11 cellular contexts compared by ENCODE assay signal in genomic region chr10:132964707-132965410, GRCh38. TPM values are rescaled to one million over a fixed set of nuclear protein-coding genes. Genes with fewer than 3 reads are reported as not detected.
A peak's percentile ranks its signal among the peaks of the same experiment; 100 is the strongest.
DNase-seq lines count a peak whose midpoint lies in the region; ATAC-seq, FAIRE-seq and TF ChIP-seq lines count a peak whose summit lies in the region.
"Not testable (repeated sequence)": the region's sequence is repeated elsewhere in the genome, so short reads cannot be mapped to it uniquely, and the experiment has no call there.
"Had no signal": no experiment of that assay in that cellular context is flagged by ENCODE, and none has a peak within 500 bp of the region (broad histone marks: within the 10 kb centered on the region; RNA-seq: fewer than 3 reads in every experiment).

No MANE protein-coding gene starts in this region.

- H3K27ac ChIP-seq in K562 (ENCODE audit: extremely low read depth, low read depth, low read length); foreskin keratinocyte: not testable (repeated sequence)
- peak overlapping the region; percentile 86 for H3K27ac ChIP-seq in parathyroid adenoma

- not testable (repeated sequence) for H3K9me3 ChIP-seq in K562 (replicated peaks; ENCODE audit: control insufficient read depth, insufficient read depth, low read depth, low read length); parathyroid adenoma (ENCODE audit: control insufficient read depth, low read length)

- not testable (repeated sequence) for H3K27ac Mint-ChIP-seq in activated CD4-positive, alpha-beta memory T cell treated with anti-CD3 and anti-CD28 coated beads for 36 hours

- FAIRE-seq in K562 (lab: Jason Lieb, UNC) = not testable (repeated sequence)
- peak; percentile 92 for FAIRE-seq in urothelium cell line (lab: Jason Lieb, UNC)

- not testable (repeated sequence) for H3K4me3 ChIP-seq in K562; parathyroid adenoma (ENCODE audit: low read depth, low read length)

- not testable (repeated sequence) for TF ChIP-seq CTCF in K562 (IDR thresholded peaks at IDR 0.05 in 2 of 3, conservative IDR thresholded peaks at IDR 0.05 in 1 of 3; ENCODE audit: insufficient read depth in 2 of 3, low read depth in 1 of 3, low read length in 3 of 3); foreskin keratinocyte (conservative IDR thresholded peaks at IDR 0.05); parathyroid adenoma (IDR thresholded peaks at IDR 0.05)

- TF ChIP-seq EP300 in K562 (IDR thresholded peaks at IDR 0.05; ENCODE audit: low read length) = not testable (repeated sequence)

- H3K4me1 ChIP-seq in K562 (replicated peaks in 1 of 2; ENCODE audit: control insufficient read depth in 2 of 2, insufficient read depth in 2 of 2, low read length in 2 of 2); foreskin keratinocyte; parathyroid adenoma: not testable (repeated sequence)

- not testable (repeated sequence) for TF ChIP-seq POLR2A in K562 (conservative IDR thresholded peaks at IDR 0.05)

- not testable (repeated sequence) for H3K36me3 ChIP-seq in K562 (ENCODE audit: control insufficient read depth, insufficient read depth, low read length); parathyroid adenoma (ENCODE audit: control insufficient read depth, insufficient read depth, low read length)

- not testable (repeated sequence) for H3K36me3 Mint-ChIP-seq in activated CD4-positive, alpha-beta memory T cell treated with anti-CD3 and anti-CD28 coated beads for 36 hours

- in situ Hi-C loops in K562 (cut with MboI) = not testable (repeated sequence)

- 6% methylated on average over 28 of the region's 43 CpGs for WGBS in K562 (ENCODE audit: insufficient coverage, low coverage, missing lambda C conversion rate)

- ATAC-seq in K562 = not testable (repeated sequence)
- ATAC-seq in foreskin keratinocyte = peak; percentile 8

- H3K9ac ChIP-seq in K562 (ENCODE audit: insufficient read depth in 1 of 2, low read depth in 2 of 2, low read length in 2 of 2); parathyroid adenoma: not testable (repeated sequence)

- not testable (repeated sequence) for H3K4me2 ChIP-seq in K562 (ENCODE audit: insufficient read depth, low read length); parathyroid adenoma (ENCODE audit: low read length)

- H3K4me1 Mint-ChIP-seq in activated CD4-positive, alpha-beta memory T cell treated with anti-CD3 and anti-CD28 coated beads for 36 hours (ENCODE audit: low read depth) = peaks cover 18% of the 10 kb centered on the region

- H3K9me3 Mint-ChIP-seq in activated CD4-positive, alpha-beta memory T cell treated with anti-CD3 and anti-CD28 coated beads for 36 hours = not testable (repeated sequence)

- not testable (repeated sequence) for H3K9me1 ChIP-seq in K562 (ENCODE audit: control insufficient read depth, insufficient read depth, low read length)

- peaks cover 0 to 36% of the 10 kb centered on the region in 2 experiments; a peak in 3 of 5 replicates for H3K27me3 ChIP-seq in K562 (ENCODE audit: control insufficient read depth in 2 of 2, insufficient read depth in 2 of 2, low read length in 2 of 2)
- H3K27me3 ChIP-seq in foreskin keratinocyte; parathyroid adenoma (ENCODE audit: control insufficient read depth, insufficient read depth, low read length): not testable (repeated sequence)

- not testable (repeated sequence) for H3K79me2 ChIP-seq in K562 (ENCODE audit: control insufficient read depth, insufficient read depth, low read length); parathyroid adenoma

- not testable (repeated sequence) for BruUV-seq in K562 (replicated peaks; lab: Mats Ljungman, UMichigan)

- not testable (repeated sequence) for H2AFZ ChIP-seq in K562 (ENCODE audit: low read depth, low read length)
- peak overlapping the region; percentile 81 for H2AFZ ChIP-seq in parathyroid adenoma

- CTCF ChIA-PET in HEK293T (lab: Yijun Ruan, JAX); activated CD4-positive, alpha-beta memory T cell treated with anti-CD3 and anti-CD28 coated beads for 36 hours (lab: Charles Lee); K562 (lab: Yijun Ruan, JAX; ENCODE audit: low intra/inter-chr PET ratio): not testable (repeated sequence)

- intact Hi-C loops in activated CD4-positive, alpha-beta memory T cell treated with anti-CD3 and anti-CD28 coated beads for 36 hours (cut with micrococcal nuclease) = loop anchor here (5.0 kb wide), 1 partner anchor 292 kb away; no protein-coding TSS in a partner anchor
- intact Hi-C loops in K562 (cut with micrococcal nuclease) = not testable (repeated sequence)

- DNase-seq in HEK293T (ENCODE audit: extremely low spot score) = peak; percentile 48
- DNase-seq in activated CD4-positive, alpha-beta memory T cell treated with anti-CD3 and anti-CD28 coated beads for 36 hours = peak; percentile 35
- not testable (repeated sequence) for DNase-seq in K562 (ENCODE audit: extremely low read depth in 1 of 4, low spot score in 3 of 4)
- DNase-seq in foreskin keratinocyte = peak; percentile 26 to 32
- peak; percentile 17 for DNase-seq in kidney tubule cell (ENCODE audit: low spot score)
- DNase-seq in stimulated activated naive CD4-positive, alpha-beta T cell treated with Interleukin-2 at 50 U/mL for 16 hours (lab: John Stamatoyannopoulos, UW) = peak; percentile 21
- peak; percentile 25 for DNase-seq in urothelium cell line (ENCODE audit: low spot score)

- not testable (repeated sequence) for H3K4me3 Mint-ChIP-seq in activated CD4-positive, alpha-beta memory T cell treated with anti-CD3 and anti-CD28 coated beads for 36 hours

- POLR2A ChIA-PET in HEK293T (lab: Yijun Ruan, JAX); activated CD4-positive, alpha-beta memory T cell treated with anti-CD3 and anti-CD28 coated beads for 36 hours (lab: Charles Lee); K562 (lab: Yijun Ruan, JAX): not testable (repeated sequence)

- not testable (repeated sequence) for TF ChIP-seq RAD21 in K562 (CRISPR knock-in tag; conservative IDR thresholded peaks at IDR 0.05 in 1 of 2, IDR thresholded peaks at IDR 0.05 in 1 of 2)

- not testable (repeated sequence) for H3K27me3 Mint-ChIP-seq in activated CD4-positive, alpha-beta memory T cell treated with anti-CD3 and anti-CD28 coated beads for 36 hours

- H4K20me1 ChIP-seq in K562 (replicated peaks; ENCODE audit: control insufficient read depth, insufficient read depth, low read length) = not testable (repeated sequence)

TF ChIP-seq in HEK293T, 16 proteins besides CTCF, POLR2A, EP300 and RAD21:
- TF ChIP-seq CTBP1 (IDR thresholded peaks at IDR 0.05; ENCODE audit: borderline replicate concordance) (peak; percentile 90), L3MBTL2 (conservative IDR thresholded peaks at IDR 0.05) (peak; percentile 66), TARDBP (IDR thresholded peaks at IDR 0.05) (peak; percentile 68; the same call in 1 of the 2 replicates)
TF ChIP-seq in HEK293T: peak in this region for 3; not testable (repeated sequence) for 13.

RNA-seq across cellular contexts. Expression of gene CFAP46, which starts 22.5 kb away (rescaled TPM):
- under 1 TPM in 1 of 2 experiments, not detected in 1; 0.07 TPM for total RNA-seq in activated CD4-positive, alpha-beta memory T cell treated with anti-CD3 and anti-CD28 coated beads for 36 hours
- total RNA-seq in K562 (2011; cell fraction: chromatin; rRNA removed; ENCODE audit: low replicate concordance) = not detected in 2 replicates
- not detected in 2 replicates for total RNA-seq in K562 (2011; cell fraction: nucleolus; rRNA removed)
- total RNA-seq in K562 (2011; cell fraction: nucleoplasm; rRNA removed) = not detected in 2 replicates
- total RNA-seq in K562 (2014; rRNA removed) = not detected in 2 replicates
- total RNA-seq in K562 (2014; rRNA removed; fragmentation: Illumina TruSeq; extraction: Trizol) = not detected in 2 replicates
- not detected in 2 replicates for total RNA-seq in K562 (2015; rRNA removed; fragmentation: Illumina TruSeq; extraction: Trizol)
- total RNA-seq in K562 (2021) = not detected in 2 replicates
- not detected in 2 replicates for polyA plus RNA-seq in K562 (2011; rRNA removed)
- polyA plus RNA-seq in K562 (2011; cell fraction: cytosol; rRNA removed) = not detected in 2 replicates
- not detected in 2 replicates for polyA plus RNA-seq in K562 (2011; cell fraction: nucleus; rRNA removed)
- polyA plus RNA-seq in K562 (2012) = not detected in 2 replicates
- polyA plus RNA-seq in K562 (2014; fragmentation: Illumina TruSeq; extraction: Trizol) = not detected in 2 replicates
- polyA plus RNA-seq in K562 (2014; fragmentation: Nextera tagmentation; extraction: Ambion mirVana) = not detected
- polyA plus RNA-seq in K562 (2014; rRNA removed) = not detected in 2 replicates
- not detected in 2 replicates for polyA minus RNA-seq in K562 (2011; rRNA and poly(A)+ RNA removed)
- polyA minus RNA-seq in K562 (2011; cell fraction: cytosol; rRNA and poly(A)+ RNA removed) = not detected in 2 replicates
- not detected in 2 replicates for polyA minus RNA-seq in K562 (2011; cell fraction: nucleus; rRNA and poly(A)+ RNA removed)
- total RNA-seq in foreskin keratinocyte = 1.8 and 2.1 TPM in 2 replicates
- polyA plus RNA-seq in foreskin keratinocyte = 1.5 and 1.7 TPM in 2 replicates
- total RNA-seq: activated naive CD8-positive, alpha-beta T cell treated with anti-CD3 and anti-CD28 coated beads, Interleukin-2, amount 10 ng/mL, durations not matched to agents 7 days and 5 days; CD4-positive, CD25-positive, alpha-beta regulatory T cell; naive thymus-derived CD8-positive, alpha-beta T cell had no signal
- polyA plus RNA-seq: CD4-positive, CD25-positive, alpha-beta regulatory T cell; naive thymus-derived CD8-positive, alpha-beta T cell had no signal
